ENCODE assay signal across 1 cellular context in genomic region chr19:54115071-54116063, GRCh38.
TF ChIP-seq lines count a peak whose summit lies in the region.

Gene PRPF31, plus strand, starts transcription at chr19:54115754. Its CDS starts 2,525 bp downstream, at chr19:54118279.
Gene TFPT, minus strand, starts transcription at chr19:54115657. Its CDS starts 388 bp downstream, at chr19:54115269.

TF ChIP-seq in HepG2, 621 proteins besides CTCF, POLR2A, EP300 and RAD21 (continued from another document and continues in another):
- TF ChIP-seq ZNF574 (CRISPR knock-in tag; IDR thresholded peaks at IDR 0.05) (peak; percentile 92), ZNF251 (CRISPR knock-in tag; IDR thresholded peaks at IDR 0.05) (no peak), ZSCAN20 (CRISPR knock-in tag; IDR thresholded peaks at IDR 0.05; ENCODE audit: borderline replicate concordance) (no peak), SETDB1 (CRISPR knock-in tag; IDR thresholded peaks at IDR 0.05; ENCODE audit: borderline replicate concordance) (no peak), TRAFD1 (CRISPR knock-in tag; IDR thresholded peaks at IDR 0.05; ENCODE audit: borderline replicate concordance) (no peak), CBX2 (IDR thresholded peaks at IDR 0.05; ENCODE audit: low read depth, low read length) (no peak), CBX2 (CRISPR knock-in tag; IDR thresholded peaks at IDR 0.05; ENCODE audit: low read depth) (no peak; the same call in 1 of the 2 replicates), PHF5A (CRISPR knock-in tag; IDR thresholded peaks at IDR 0.05; ENCODE audit: low read depth, unreplicated experiment) (no peak), ZEB1 (IDR thresholded peaks at IDR 0.05; ENCODE audit: insufficient replicate concordance, low read depth) (peak; percentile 28), ETS1 (CRISPR knock-in tag; IDR thresholded peaks at IDR 0.05) (no peak), CREB3 (CRISPR knock-in tag; IDR thresholded peaks at IDR 0.05) (no peak), SRF (IDR thresholded peaks at IDR 0.05; ENCODE audit: low read depth, low read length) (peak; percentile 85), PTBP1 (IDR thresholded peaks at IDR 0.05; ENCODE audit: low read depth, low read length, poor library complexity, severe bottlenecking) (no peak), MIER2 (CRISPR knock-in tag; IDR thresholded peaks at IDR 0.05) (peak; percentile 65; the same call in 1 of the 2 replicates), RFXANK (CRISPR knock-in tag; IDR thresholded peaks at IDR 0.05) (no peak), ZNF816 (CRISPR knock-in tag; IDR thresholded peaks at IDR 0.05; ENCODE audit: borderline replicate concordance) (peak; percentile 81), NCOA5 (CRISPR knock-in tag; IDR thresholded peaks at IDR 0.05) (no peak), ZNF644 (CRISPR knock-in tag; IDR thresholded peaks at IDR 0.05; ENCODE audit: low read depth) (no peak), FOXJ3 (CRISPR knock-in tag; IDR thresholded peaks at IDR 0.05; ENCODE audit: borderline replicate concordance) (no peak), ZNF747 (CRISPR knock-in tag; IDR thresholded peaks at IDR 0.05; ENCODE audit: borderline replicate concordance) (no peak), IRF9 (CRISPR knock-in tag; IDR thresholded peaks at IDR 0.05; ENCODE audit: borderline replicate concordance) (peak; percentile 74; the same call in 1 of the 2 replicates), MTF1 (CRISPR knock-in tag; IDR thresholded peaks at IDR 0.05) (no peak), NBN (conservative IDR thresholded peaks at IDR 0.05) (no peak), SSRP1 (CRISPR knock-in tag; IDR thresholded peaks at IDR 0.05) (no peak; the same call in 1 of the 2 replicates), ZNF512B (CRISPR knock-in tag; IDR thresholded peaks at IDR 0.05; ENCODE audit: borderline replicate concordance) (no peak), CEBPG (CRISPR knock-in tag; IDR thresholded peaks at IDR 0.05) (peak; percentile 9), ZBTB33 (CRISPR knock-in tag; IDR thresholded peaks at IDR 0.05) (peak; percentile 76), ZFP36 (IDR thresholded peaks at IDR 0.05; ENCODE audit: borderline replicate concordance, low read depth, low read length, partially characterized antibody) (no peak), ERF (CRISPR knock-in tag; IDR thresholded peaks at IDR 0.05) (peak; percentile 80; the same call in 1 of the 2 replicates), MEIS1 (CRISPR knock-in tag; IDR thresholded peaks at IDR 0.05; ENCODE audit: borderline replicate concordance) (peak; percentile 89; the same call in 1 of the 2 replicates), TBL1XR1 (IDR thresholded peaks at IDR 0.05; ENCODE audit: borderline replicate concordance, low read length, partially characterized antibody) (peak; percentile 55), ZBTB34 (CRISPR knock-in tag; IDR thresholded peaks at IDR 0.05) (peak; percentile 72; the same call in 1 of the 2 replicates), ZMYM3 (CRISPR knock-in tag; IDR thresholded peaks at IDR 0.05) (no peak; the same call in 1 of the 2 replicates), ZNF275 (CRISPR knock-in tag; IDR thresholded peaks at IDR 0.05; ENCODE audit: borderline replicate concordance) (no peak; the same call in 1 of the 2 replicates), PHF20 (CRISPR knock-in tag; IDR thresholded peaks at IDR 0.05) (peak; percentile 99), ZNF850 (CRISPR knock-in tag; conservative IDR thresholded peaks at IDR 0.05) (peak; percentile 36; the same call in 1 of the 2 replicates), DMTF1 (CRISPR knock-in tag; IDR thresholded peaks at IDR 0.05) (peak; percentile 68; the same call in 1 of the 2 replicates), STAT6 (CRISPR knock-in tag; IDR thresholded peaks at IDR 0.05; ENCODE audit: borderline replicate concordance) (peak; percentile 93)
